Comparison of ENCODE assay signal across 8 cellular contexts in the genomic region with DNA sequence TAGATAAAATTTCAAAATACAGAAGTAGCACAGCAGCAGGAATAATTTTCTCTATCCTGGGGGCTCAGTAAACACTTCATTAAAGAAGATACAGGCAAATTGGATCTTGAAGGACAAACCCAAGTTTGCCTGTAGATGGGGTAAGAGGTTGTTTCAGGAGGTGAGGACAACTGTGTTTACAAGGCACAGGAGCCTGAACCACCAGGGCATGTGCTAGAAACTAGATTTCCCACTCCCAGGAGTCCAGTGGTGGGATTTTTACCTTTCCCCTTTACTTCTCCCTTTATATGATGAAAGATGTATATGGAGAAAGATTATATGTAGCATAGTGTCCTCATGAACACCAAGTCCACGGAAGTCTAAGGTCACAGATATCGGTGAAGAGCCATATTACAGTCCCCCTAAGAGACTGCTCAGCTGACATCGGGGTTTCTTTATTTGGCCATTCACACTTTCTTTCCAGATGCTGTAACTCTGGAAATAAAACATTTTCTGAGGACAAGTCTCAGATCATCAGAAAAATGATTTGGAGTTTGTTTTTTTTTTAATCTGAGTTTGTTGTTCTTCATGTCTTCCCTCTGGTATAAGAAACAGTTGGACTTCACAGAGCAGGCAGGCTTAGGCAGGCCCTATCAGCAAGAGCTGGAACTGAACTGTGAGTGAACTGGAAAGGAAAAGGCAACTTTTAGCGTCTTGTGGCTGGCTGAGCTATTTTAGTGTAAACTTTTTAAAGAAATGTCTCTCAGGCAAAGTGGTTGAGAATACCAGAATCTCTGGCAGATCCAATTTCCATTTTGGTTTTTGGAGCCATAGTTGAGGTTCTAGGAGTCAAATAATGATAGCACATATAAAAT. TPM values are rescaled to one million over a fixed set of nuclear protein-coding genes. Genes with fewer than 3 reads are reported as not detected.
A peak's percentile ranks its signal among the peaks of the same experiment; 100 is the strongest.
DNase-seq lines count a peak whose midpoint lies in the region; ATAC-seq and TF ChIP-seq lines count a peak whose summit lies in the region.

No MANE protein-coding gene starts in this region.

- peaks cover 15% of the 10 kb centered on the region; the same call in 1 of the 2 replicates for H3F3A ChIP-seq in MM.1S (ENCODE audit: insufficient read depth, low read length)

- H3K9ac ChIP-seq in MM.1S (ENCODE audit: low read length), result no peak overlapping the region

- H3K27ac Mint-ChIP-seq in activated naive CD4-positive, alpha-beta T cell treated with anti-CD3 and anti-CD28 coated beads for 36 hours, result peak overlapping the region; percentile 80
- H3K27ac Mint-ChIP-seq in nephron progenitor cell, result peak overlapping the region; percentile 48

- no peak for ATAC-seq in gastroesophageal sphincter
- no peak for ATAC-seq in GM19467 (IDR thresholded peaks at IDR 0.05; ENCODE audit: unreplicated experiment)

- peak overlapping the region; percentile 25 for H3K4me3 Mint-ChIP-seq in activated naive CD4-positive, alpha-beta T cell treated with anti-CD3 and anti-CD28 coated beads for 36 hours
- no peak overlapping the region for H3K4me3 Mint-ChIP-seq in nephron progenitor cell

- H3K27ac ChIP-seq in MM.1S (ENCODE audit: low read length) (no peak overlapping the region), coronary artery (peak overlapping the region; percentile 53 to 76), gastroesophageal sphincter (peak overlapping the region in 1 of 4 donors; percentile 39)

- H3K9me2 ChIP-seq in MM.1S (replicated peaks; ENCODE audit: insufficient read depth, low read length), result no peaks in the 10 kb centered on the region

- TF ChIP-seq POLR2A in gastroesophageal sphincter (IDR thresholded peaks at IDR 0.05), result no peak

- H4K20me1 ChIP-seq in MM.1S (ENCODE audit: insufficient read depth, low read length), result no peaks in the 10 kb centered on the region

- H3K79me2 ChIP-seq in MM.1S (ENCODE audit: low read length), result no peaks in the 10 kb centered on the region

- no peak overlapping the region for H3K4me2 ChIP-seq in MM.1S (ENCODE audit: low read depth, low read length)

- no peaks in the 10 kb centered on the region for H3K27me3 Mint-ChIP-seq in activated naive CD4-positive, alpha-beta T cell treated with anti-CD3 and anti-CD28 coated beads for 36 hours (ENCODE audit: low read depth)
- H3K27me3 Mint-ChIP-seq in nephron progenitor cell (ENCODE audit: low read depth, poor library complexity), result no peaks in the 10 kb centered on the region

- H3K4me3 ChIP-seq in MM.1S (ENCODE audit: low read length) (no peak overlapping the region), coronary artery (no peak overlapping the region), gastroesophageal sphincter (no peak overlapping the region)

- H3K9me3 Mint-ChIP-seq in activated naive CD4-positive, alpha-beta T cell treated with anti-CD3 and anti-CD28 coated beads for 36 hours, result no peaks in the 10 kb centered on the region
- H3K9me3 Mint-ChIP-seq in nephron progenitor cell, result peaks cover 16% of the 10 kb centered on the region

- H2AFZ ChIP-seq in MM.1S (ENCODE audit: low read length), result no peak overlapping the region

- no peak for DNase-seq in activated naive CD4-positive, alpha-beta T cell treated with anti-CD3 and anti-CD28 coated beads for 36 hours
- DNase-seq in activated naive CD4-positive, alpha-beta T cell treated with Interleukin-2 at 50 U/mL for 16 hours, result no peak
- peak; percentile 22 for DNase-seq in MM.1S
- no peak for DNase-seq in coronary artery (ENCODE audit: low spot score)
- DNase-seq in nephron progenitor cell, result no peak
- DNase-seq in GM19240 (ENCODE audit: insufficient read length, low spot score), result no peak

- H3K4me1 ChIP-seq in MM.1S (ENCODE audit: low read length), result peaks cover 31% of the 10 kb centered on the region
- H3K4me1 ChIP-seq in gastroesophageal sphincter, result peaks cover 0 to 9% (median 0%) of the 10 kb centered on the region in 3 donors

- CTCF ChIA-PET in activated naive CD4-positive, alpha-beta T cell treated with anti-CD3 and anti-CD28 coated beads for 36 hours (lab: Charles Lee), result interaction anchor here (0.5 to 4.5 kb wide), 17 partner anchors 10 to 327 kb away, joined by 3 to 34 read pairs (median 3); no protein-coding TSS in a partner anchor

- peak; percentile 40 for TF ChIP-seq CTCF in MM.1S (IDR thresholded peaks at IDR 0.05; ENCODE audit: low read length)
- TF ChIP-seq CTCF in coronary artery (IDR thresholded peaks at IDR 0.05), result no peak
- TF ChIP-seq CTCF in nephron progenitor cell (IDR thresholded peaks at IDR 0.05), result no peak
- TF ChIP-seq CTCF in gastroesophageal sphincter (IDR thresholded peaks at IDR 0.05), result peak in 1 of 4 experiments; percentile 38

- no peaks in the 10 kb centered on the region for H3K9me3 ChIP-seq in MM.1S (replicated peaks; ENCODE audit: insufficient read depth, low read length)
- H3K9me3 ChIP-seq in gastroesophageal sphincter, result no peaks in the 10 kb centered on the region

- H3K36me3 ChIP-seq in MM.1S (replicated peaks; ENCODE audit: insufficient read depth, low read length) (no peaks in the 10 kb centered on the region), gastroesophageal sphincter (no peaks in the 10 kb centered on the region)

- H3K4me1 Mint-ChIP-seq in activated naive CD4-positive, alpha-beta T cell treated with anti-CD3 and anti-CD28 coated beads for 36 hours (ENCODE audit: low read depth), result peaks cover 52% of the 10 kb centered on the region
- H3K4me1 Mint-ChIP-seq in nephron progenitor cell, result peaks cover 15% of the 10 kb centered on the region

- intact Hi-C loops in activated naive CD4-positive, alpha-beta T cell treated with anti-CD3 and anti-CD28 coated beads for 36 hours (cut with micrococcal nuclease), result loop anchor here (1.0 to 5.0 kb wide), 4 partner anchors 8 to 136 kb away; partner anchors contain the start of genes DEGS2 and EVL

- H3K36me3 Mint-ChIP-seq in activated naive CD4-positive, alpha-beta T cell treated with anti-CD3 and anti-CD28 coated beads for 36 hours (ENCODE audit: low read depth), result peaks cover 2% of the 10 kb centered on the region
- peaks cover 21% of the 10 kb centered on the region for H3K36me3 Mint-ChIP-seq in nephron progenitor cell (ENCODE audit: low read depth)

- no peak for TF ChIP-seq EP300 in gastroesophageal sphincter (IDR thresholded peaks at IDR 0.05)

- H3K27me3 ChIP-seq in MM.1S (replicated peaks; ENCODE audit: insufficient read depth, low read length), result no peaks in the 10 kb centered on the region
- no peaks in the 10 kb centered on the region for H3K27me3 ChIP-seq in gastroesophageal sphincter

- 67 to 73% methylated on average over 4 of the region's 4 CpGs for WGBS in gastroesophageal sphincter (ENCODE audit: low coverage in 1 of 2), 2 donors

RNA-seq across cellular contexts. Expression of gene EVL, which starts 8.0 kb away (rescaled TPM):
- 100 to 1,000 TPM; 173 to 175 TPM for total RNA-seq in activated naive CD4-positive, alpha-beta T cell treated with anti-CD3 and anti-CD28 coated beads for 36 hours
- total RNA-seq in gastroesophageal sphincter, result 10 to 100 TPM; 36.1 to 42.6 (median 38.5) TPM
